Comparison of ENCODE assay signal across 23 cellular contexts in the genomic region with DNA sequence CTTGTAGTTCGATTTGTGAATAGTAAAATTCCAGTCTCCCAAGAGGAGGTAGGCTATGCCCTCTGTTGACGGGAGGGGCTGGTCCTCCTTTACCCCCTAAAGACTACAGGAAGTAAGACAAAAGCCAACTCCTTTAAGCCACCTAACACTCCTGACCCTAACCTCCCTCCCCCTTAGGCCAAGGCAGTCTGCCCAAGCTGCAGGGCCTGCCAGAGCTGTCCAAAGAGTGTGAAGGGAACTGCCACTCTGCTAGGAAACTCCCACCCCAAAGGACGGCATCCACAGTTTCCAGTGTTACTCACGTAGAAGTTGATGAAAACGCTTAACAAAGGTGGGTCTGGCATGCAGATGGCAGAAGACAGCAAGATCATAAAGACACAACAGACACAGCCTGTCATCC.
"Had no signal": no experiment of that assay in that cellular context is flagged by ENCODE, and none has a peak within 500 bp of the region (broad histone marks: within the 10 kb centered on the region; RNA-seq: fewer than 3 reads in every experiment).

No MANE protein-coding gene starts in this region.

- H3K4me1 ChIP-seq: SJSA1 had no signal

- FAIRE-seq: RCC 7860 had no signal

- H3K27ac ChIP-seq: HL-60, SJSA1, SK-N-MC had no signal

- H3K27me3 ChIP-seq: SJSA1 had no signal

- H3K4me3 ChIP-seq: SJSA1, SK-N-MC had no signal

- H3K36me3 ChIP-seq: SJSA1 had no signal

- DNase-seq: KBM-7, MV-4-11, NCI-H1048, NCI-H1105 treated with DMSO at 0.1 percent for 48 hours, NCI-H1417 treated with DMSO at 0.1 percent for 48 hours, NCI-H146, NCI-H1694 treated with DMSO at 0.1 percent for 48 hours, NCI-H1930, NCI-H2081, NCI-H2107, NCI-H2227 treated with DMSO at 0.1 percent for 48 hours, NCI-H446, NCI-H510A, NCI-H524 treated with DMSO at 0.1 percent for 48 hours, NCI-H69, NCI-H774, Right ventricle myocardium superior, RPMI8226, SIG-M5 had no signal
